ENCODE assay signal across 1 cellular context in the genomic region with DNA sequence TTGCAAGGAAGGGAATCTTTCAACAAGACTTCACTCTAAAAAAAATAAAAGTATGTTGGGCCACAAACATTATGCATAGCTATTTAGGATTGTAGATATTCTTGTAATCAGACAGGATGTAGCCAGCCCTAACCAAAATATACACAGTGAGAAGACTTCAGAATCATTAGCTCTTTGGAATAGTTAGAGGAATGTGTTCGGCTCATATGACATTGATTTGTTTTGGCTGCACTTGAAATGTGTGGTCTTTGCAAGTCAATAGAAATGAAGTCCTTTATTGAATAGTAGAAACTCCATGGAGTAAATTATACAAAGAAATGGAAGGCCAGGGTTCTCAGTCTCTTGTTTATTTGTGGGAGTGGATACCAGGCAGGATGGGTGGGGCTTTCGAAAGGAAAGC.
TF ChIP-seq lines count a peak whose summit lies in the region.

No MANE protein-coding gene starts in this region.

TF ChIP-seq in IMR-90, 13 proteins besides CTCF, POLR2A, EP300 and RAD21 (continued from another document):
- TF ChIP-seq RFX5 (IDR thresholded peaks at IDR 0.05; ENCODE audit: low read depth, low read length), result no peak
